In the genomic region with DNA sequence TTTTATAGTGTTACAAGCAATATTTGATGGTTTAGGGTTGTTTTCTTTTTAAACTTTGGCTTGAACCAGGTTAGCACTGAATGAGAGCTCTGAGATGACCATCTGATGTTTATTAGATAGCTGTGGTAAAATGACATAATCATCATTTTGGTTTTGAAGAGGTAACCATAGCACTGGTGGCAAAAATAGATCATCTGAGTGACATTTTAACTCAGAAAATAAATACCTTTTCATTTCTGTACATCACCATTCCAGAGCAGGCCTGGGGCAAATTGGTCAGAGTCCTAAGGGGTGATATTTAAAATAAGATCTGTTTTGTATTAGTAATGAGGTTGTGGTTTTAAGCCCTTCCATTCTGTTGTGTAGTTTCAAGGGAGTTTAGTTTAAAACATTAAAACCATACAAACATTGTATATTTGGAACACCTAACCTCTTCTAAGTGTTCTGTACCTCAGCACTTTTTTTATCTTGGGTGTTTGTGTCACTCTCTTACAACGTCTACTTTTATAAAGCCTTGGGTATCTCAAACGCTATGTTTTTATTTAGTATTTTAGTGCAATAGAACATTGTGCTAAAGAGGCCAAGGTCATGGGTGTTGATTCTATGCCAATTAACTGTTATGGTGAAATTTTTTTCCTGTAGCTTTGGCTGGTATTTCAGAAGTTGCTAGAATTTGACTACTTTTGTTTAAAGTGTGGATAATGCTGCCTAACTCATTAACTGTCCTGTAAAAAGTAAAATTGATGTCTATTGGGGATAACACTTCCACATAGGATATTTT, we compare ENCODE assay signal across 15 cellular contexts.
DNase-seq lines count a peak whose midpoint lies in the region; ATAC-seq and TF ChIP-seq lines count a peak whose summit lies in the region.
"Had no signal": no experiment of that assay in that cellular context is flagged by ENCODE, and none has a peak within 500 bp of the region (broad histone marks: within the 10 kb centered on the region; RNA-seq: fewer than 3 reads in every experiment).

No MANE protein-coding gene starts in this region.

- DNase-seq in activated T-cell treated with anti-CD3 and anti-CD28 coated beads, Interleukin-2, amount 50 U/mL, for 72 hours: no peak
- no peak for DNase-seq in activated T-cell treated with anti-CD3 and anti-CD28 coated beads, Interleukin-2, amount 50 U/mL, for 4 hours
- DNase-seq in RPMI8226 (peak; percentile 71), fibroblast of mammary gland (ENCODE audit: low read depth) (peak; percentile 44), NCI-H2196 treated with DMSO at 0.1 percent for 48 hours (lab: John Stamatoyannopoulos, UW; ENCODE audit: unreplicated experiment) (no peak), retina (no peak)
- DNase-seq in stimulated activated effector memory CD8-positive, alpha-beta T cell treated with anti-CD3 and anti-CD28 coated beads, Interleukin-12 subunit alpha, Interleukin-12 subunit beta, amount 100 ng/mL, for 72 hours (ENCODE audit: low spot score in 2 of 2): no peak
- no peak for DNase-seq in natural killer cell treated with Interleukin-12 subunit alpha and Interleukin-12 subunit beta and Interleukin-15 and Interleukin-18, amount 100 ng/mL, for 72 hours (ENCODE audit: low spot score)
- DNase-seq: ACHN; amygdala; effector CD4-positive, alpha-beta T cell; KG1; NCI-H1694 treated with DMSO at 0.1 percent for 48 hours; NCI-H526 treated with DMSO at 0.1 percent for 48 hours; stimulated activated CD4-positive, alpha-beta T cell treated with anti-CD3 and anti-CD28 coated beads, Interleukin-12 subunit alpha, Interleukin-12 subunit beta, amount 100 ng/mL, for 4 hours had no signal

- ATAC-seq in activated T-cell treated with anti-CD3 and anti-CD28 coated beads, Interleukin-2, amount 50 U/mL, for 72 hours (replicated peaks in 1 of 2): no peak
- no peak for ATAC-seq in activated T-cell treated with anti-CD3 and anti-CD28 coated beads, Interleukin-2, amount 50 U/mL, for 4 hours
- ATAC-seq in stimulated activated effector memory CD8-positive, alpha-beta T cell treated with anti-CD3 and anti-CD28 coated beads, Interleukin-12 subunit alpha, Interleukin-12 subunit beta, amount 100 ng/mL, for 72 hours: peak; percentile 65
- ATAC-seq in natural killer cell treated with Interleukin-12 subunit alpha and Interleukin-12 subunit beta and Interleukin-15 and Interleukin-18, amount 100 ng/mL, for 72 hours: no peak

- TF ChIP-seq CTCF in fibroblast of mammary gland (conservative IDR thresholded peaks at IDR 0.05; ENCODE audit: control insufficient read depth, insufficient read depth, low read depth, low read length): no peak

- peak overlapping the region; percentile 82 for H3K27ac Mint-ChIP-seq in activated T-cell treated with anti-CD3 and anti-CD28 coated beads, Interleukin-2, amount 50 U/mL, for 72 hours
- peak overlapping the region; percentile 92 for H3K27ac Mint-ChIP-seq in stimulated activated effector memory CD8-positive, alpha-beta T cell treated with anti-CD3 and anti-CD28 coated beads, Interleukin-12 subunit alpha, Interleukin-12 subunit beta, amount 100 ng/mL, for 72 hours
- H3K27ac Mint-ChIP-seq in natural killer cell treated with Interleukin-12 subunit alpha and Interleukin-12 subunit beta and Interleukin-15 and Interleukin-18, amount 100 ng/mL, for 72 hours: peak overlapping the region in 1 of 2 donors; percentile 43

- peaks cover 0 to 6% of the 10 kb centered on the region in 2 donors for H3K36me3 Mint-ChIP-seq in activated T-cell treated with anti-CD3 and anti-CD28 coated beads, Interleukin-2, amount 50 U/mL, for 72 hours (ENCODE audit: insufficient read depth in 2 of 2)
- peaks cover 6% of the 10 kb centered on the region for H3K36me3 Mint-ChIP-seq in activated T-cell treated with anti-CD3 and anti-CD28 coated beads, Interleukin-2, amount 50 U/mL, for 4 hours (ENCODE audit: insufficient read depth)
- H3K36me3 Mint-ChIP-seq in stimulated activated effector memory CD8-positive, alpha-beta T cell treated with anti-CD3 and anti-CD28 coated beads, Interleukin-12 subunit alpha, Interleukin-12 subunit beta, amount 100 ng/mL, for 72 hours: no peaks in the 10 kb centered on the region
- no peaks in the 10 kb centered on the region for H3K36me3 Mint-ChIP-seq in natural killer cell treated with Interleukin-12 subunit alpha and Interleukin-12 subunit beta and Interleukin-15 and Interleukin-18, amount 100 ng/mL, for 72 hours

- no peaks in the 10 kb centered on the region for H3K9me3 Mint-ChIP-seq in activated T-cell treated with anti-CD3 and anti-CD28 coated beads, Interleukin-2, amount 50 U/mL, for 72 hours
- H3K9me3 Mint-ChIP-seq in activated T-cell treated with anti-CD3 and anti-CD28 coated beads, Interleukin-2, amount 50 U/mL, for 4 hours: no peaks in the 10 kb centered on the region
- H3K9me3 Mint-ChIP-seq in stimulated activated effector memory CD8-positive, alpha-beta T cell treated with anti-CD3 and anti-CD28 coated beads, Interleukin-12 subunit alpha, Interleukin-12 subunit beta, amount 100 ng/mL, for 72 hours: no peaks in the 10 kb centered on the region
- H3K9me3 Mint-ChIP-seq in natural killer cell treated with Interleukin-12 subunit alpha and Interleukin-12 subunit beta and Interleukin-15 and Interleukin-18, amount 100 ng/mL, for 72 hours: no peaks in the 10 kb centered on the region

- H3K4me1 Mint-ChIP-seq in activated T-cell treated with anti-CD3 and anti-CD28 coated beads, Interleukin-2, amount 50 U/mL, for 72 hours (ENCODE audit: low read depth): peaks cover 88% of the 10 kb centered on the region
- peaks cover 64% of the 10 kb centered on the region for H3K4me1 Mint-ChIP-seq in activated T-cell treated with anti-CD3 and anti-CD28 coated beads, Interleukin-2, amount 50 U/mL, for 4 hours (ENCODE audit: low read depth)
- H3K4me1 Mint-ChIP-seq in stimulated activated effector memory CD8-positive, alpha-beta T cell treated with anti-CD3 and anti-CD28 coated beads, Interleukin-12 subunit alpha, Interleukin-12 subunit beta, amount 100 ng/mL, for 72 hours: peaks cover 38% of the 10 kb centered on the region
- H3K4me1 Mint-ChIP-seq in natural killer cell treated with Interleukin-12 subunit alpha and Interleukin-12 subunit beta and Interleukin-15 and Interleukin-18, amount 100 ng/mL, for 72 hours (ENCODE audit: low read depth in 2 of 2): peaks cover 16 to 19% of the 10 kb centered on the region in 2 donors

- H3K27me3 Mint-ChIP-seq in activated T-cell treated with anti-CD3 and anti-CD28 coated beads, Interleukin-2, amount 50 U/mL, for 72 hours (ENCODE audit: low read depth): no peaks in the 10 kb centered on the region
- no peaks in the 10 kb centered on the region for H3K27me3 Mint-ChIP-seq in activated T-cell treated with anti-CD3 and anti-CD28 coated beads, Interleukin-2, amount 50 U/mL, for 4 hours (ENCODE audit: low read depth)
- H3K27me3 Mint-ChIP-seq in natural killer cell treated with Interleukin-12 subunit alpha and Interleukin-12 subunit beta and Interleukin-15 and Interleukin-18, amount 100 ng/mL, for 72 hours: no peaks in the 10 kb centered on the region

- peak overlapping the region in 1 of 2 donors; percentile 76 for H3K4me3 Mint-ChIP-seq in activated T-cell treated with anti-CD3 and anti-CD28 coated beads, Interleukin-2, amount 50 U/mL, for 72 hours
- no peak overlapping the region for H3K4me3 Mint-ChIP-seq in activated T-cell treated with anti-CD3 and anti-CD28 coated beads, Interleukin-2, amount 50 U/mL, for 4 hours
- peak overlapping the region; percentile 41 for H3K4me3 Mint-ChIP-seq in stimulated activated effector memory CD8-positive, alpha-beta T cell treated with anti-CD3 and anti-CD28 coated beads, Interleukin-12 subunit alpha, Interleukin-12 subunit beta, amount 100 ng/mL, for 72 hours
- no peak overlapping the region for H3K4me3 Mint-ChIP-seq in natural killer cell treated with Interleukin-12 subunit alpha and Interleukin-12 subunit beta and Interleukin-15 and Interleukin-18, amount 100 ng/mL, for 72 hours

- H3K4me3 ChIP-seq in fibroblast of mammary gland (ENCODE audit: control insufficient read depth, low read depth, low read length): no peak overlapping the region

Comparison
In these comparisons a context has a peak if more than half of its experiments do, and no peak if none do; other contexts are left out.
1. DNase-seq: peak in RPMI8226 (single experiment) and fibroblast of mammary gland (single experiment); none in activated T-cell treated with anti-CD3 and anti-CD28 coated beads, Interleukin-2, amount 50 U/mL, for 72 hours (0 of 2), activated T-cell treated with anti-CD3 and anti-CD28 coated beads, Interleukin-2, amount 50 U/mL, for 4 hours (single experiment), stimulated activated effector memory CD8-positive, alpha-beta T cell treated with anti-CD3 and anti-CD28 coated beads, Interleukin-12 subunit alpha, Interleukin-12 subunit beta, amount 100 ng/mL, for 72 hours (0 of 2), NCI-H2196 treated with DMSO at 0.1 percent for 48 hours (single experiment), retina (single experiment) and natural killer cell treated with Interleukin-12 subunit alpha and Interleukin-12 subunit beta and Interleukin-15 and Interleukin-18, amount 100 ng/mL, for 72 hours (single experiment).